In the genomic region with DNA sequence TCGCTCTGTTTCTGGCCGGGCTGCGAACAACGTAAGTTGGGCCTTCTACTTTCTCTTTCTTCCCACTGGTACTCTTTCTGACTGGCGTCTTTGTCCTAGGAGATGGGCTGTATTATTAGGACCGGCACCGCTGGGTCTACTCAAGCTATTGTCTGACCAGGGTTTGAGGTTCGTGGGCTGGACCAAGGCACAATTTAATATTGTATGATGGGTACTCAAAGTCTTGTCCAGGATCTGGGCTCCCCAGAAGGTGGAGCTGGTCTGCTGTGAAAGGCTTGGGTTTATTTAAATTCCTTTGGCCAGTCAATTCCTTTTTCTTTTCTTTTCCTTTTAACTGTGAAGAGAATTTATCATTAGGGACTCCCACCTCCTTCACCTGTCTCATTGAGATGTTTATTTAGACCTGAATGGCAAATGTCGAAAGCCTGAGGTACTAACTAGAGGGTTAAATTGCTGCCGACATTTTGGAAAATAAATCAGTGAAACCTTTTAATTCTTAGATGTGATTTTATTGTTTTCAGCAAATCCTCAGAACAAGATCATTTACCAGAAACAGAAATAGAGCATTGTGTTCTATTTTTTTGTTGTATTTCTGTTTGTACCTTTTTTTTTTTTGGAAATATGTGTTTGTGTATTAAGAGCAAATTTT, we compare ENCODE assay signal across 1 cellular context.
TF ChIP-seq lines count a peak whose summit lies in the region.

No MANE protein-coding gene starts in this region.

TF ChIP-seq in HepG2, 621 proteins besides CTCF, POLR2A, EP300 and RAD21:
- TF ChIP-seq ZNF292 (CRISPR knock-in tag; IDR thresholded peaks at IDR 0.05; ENCODE audit: borderline replicate concordance, low read depth) = no peak
- no peak for TF ChIP-seq KDM2A (CRISPR knock-in tag; IDR thresholded peaks at IDR 0.05; ENCODE audit: borderline replicate concordance, low read depth)
- TF ChIP-seq ZNF646 (CRISPR knock-in tag; IDR thresholded peaks at IDR 0.05) = no peak
- no peak for TF ChIP-seq ZNF614 (CRISPR knock-in tag; IDR thresholded peaks at IDR 0.05; ENCODE audit: borderline replicate concordance)
- no peak for TF ChIP-seq MBNL3 (CRISPR knock-in tag; conservative IDR thresholded peaks at IDR 0.05)
- no peak for TF ChIP-seq AGO1 (IDR thresholded peaks at IDR 0.05; ENCODE audit: low read depth, low read length, poor library complexity, severe bottlenecking)
- TF ChIP-seq MEIS2 (CRISPR knock-in tag; IDR thresholded peaks at IDR 0.05) = no peak
- no peak for TF ChIP-seq SATB2 (CRISPR knock-in tag; IDR thresholded peaks at IDR 0.05)
- TF ChIP-seq MATR3 (CRISPR knock-in tag; IDR thresholded peaks at IDR 0.05) = no peak
- TF ChIP-seq, protein P1, sequence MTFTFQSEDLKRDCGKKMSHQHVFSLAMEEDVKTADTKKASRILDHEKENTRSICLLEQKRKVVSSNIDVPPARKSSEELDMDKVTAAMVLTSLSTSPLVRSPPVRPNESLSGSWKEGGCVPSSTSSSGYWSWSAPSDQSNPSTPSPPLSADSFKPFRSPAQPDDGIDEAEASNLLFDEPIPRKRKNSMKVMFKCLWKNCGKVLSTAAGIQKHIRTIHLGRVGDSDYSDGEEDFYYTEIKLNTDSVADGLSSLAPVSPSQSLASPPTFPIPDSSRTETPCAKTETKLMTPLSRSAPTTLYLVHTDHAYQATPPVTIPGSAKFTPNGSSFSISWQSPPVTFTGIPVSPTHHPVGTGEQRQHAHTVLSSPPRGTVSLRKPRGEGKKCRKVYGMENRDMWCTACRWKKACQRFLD (CRISPR knock-in tag; IDR thresholded peaks at IDR 0.05; ENCODE audit: borderline replicate concordance) = no peak
- no peak for TF ChIP-seq ZNF274 (CRISPR knock-in tag; IDR thresholded peaks at IDR 0.05)
- no peak for TF ChIP-seq ZNF550 (CRISPR knock-in tag; IDR thresholded peaks at IDR 0.05; ENCODE audit: borderline replicate concordance)
- TF ChIP-seq, protein P2, sequence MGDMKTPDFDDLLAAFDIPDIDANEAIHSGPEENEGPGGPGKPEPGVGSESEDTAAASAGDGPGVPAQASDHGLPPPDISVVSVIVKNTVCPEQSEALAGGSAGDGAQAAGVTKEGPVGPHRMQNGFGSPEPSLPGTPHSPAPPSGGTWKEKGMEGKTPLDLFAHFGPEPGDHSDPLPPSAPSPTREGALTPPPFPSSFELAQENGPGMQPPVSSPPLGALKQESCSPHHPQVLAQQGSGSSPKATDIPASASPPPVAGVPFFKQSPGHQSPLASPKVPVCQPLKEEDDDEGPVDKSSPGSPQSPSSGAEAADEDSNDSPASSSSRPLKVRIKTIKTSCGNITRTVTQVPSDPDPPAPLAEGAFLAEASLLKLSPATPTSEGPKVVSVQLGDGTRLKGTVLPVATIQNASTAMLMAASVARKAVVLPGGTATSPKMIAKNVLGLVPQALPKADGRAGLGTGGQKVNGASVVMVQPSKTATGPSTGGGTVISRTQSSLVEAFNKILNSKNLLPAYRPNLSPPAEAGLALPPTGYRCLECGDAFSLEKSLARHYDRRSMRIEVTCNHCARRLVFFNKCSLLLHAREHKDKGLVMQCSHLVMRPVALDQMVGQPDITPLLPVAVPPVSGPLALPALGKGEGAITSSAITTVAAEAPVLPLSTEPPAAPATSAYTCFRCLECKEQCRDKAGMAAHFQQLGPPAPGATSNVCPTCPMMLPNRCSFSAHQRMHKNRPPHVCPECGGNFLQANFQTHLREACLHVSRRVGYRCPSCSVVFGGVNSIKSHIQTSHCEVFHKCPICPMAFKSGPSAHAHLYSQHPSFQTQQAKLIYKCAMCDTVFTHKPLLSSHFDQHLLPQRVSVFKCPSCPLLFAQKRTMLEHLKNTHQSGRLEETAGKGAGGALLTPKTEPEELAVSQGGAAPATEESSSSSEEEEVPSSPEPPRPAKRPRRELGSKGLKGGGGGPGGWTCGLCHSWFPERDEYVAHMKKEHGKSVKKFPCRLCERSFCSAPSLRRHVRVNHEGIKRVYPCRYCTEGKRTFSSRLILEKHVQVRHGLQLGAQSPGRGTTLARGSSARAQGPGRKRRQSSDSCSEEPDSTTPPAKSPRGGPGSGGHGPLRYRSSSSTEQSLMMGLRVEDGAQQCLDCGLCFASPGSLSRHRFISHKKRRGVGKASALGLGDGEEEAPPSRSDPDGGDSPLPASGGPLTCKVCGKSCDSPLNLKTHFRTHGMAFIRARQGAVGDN (CRISPR knock-in tag; IDR thresholded peaks at IDR 0.05) = no peak
- no peak for TF ChIP-seq SRSF4 (IDR thresholded peaks at IDR 0.05; ENCODE audit: low read depth, low read length, poor library complexity, severe bottlenecking)
- TF ChIP-seq, protein P3, sequence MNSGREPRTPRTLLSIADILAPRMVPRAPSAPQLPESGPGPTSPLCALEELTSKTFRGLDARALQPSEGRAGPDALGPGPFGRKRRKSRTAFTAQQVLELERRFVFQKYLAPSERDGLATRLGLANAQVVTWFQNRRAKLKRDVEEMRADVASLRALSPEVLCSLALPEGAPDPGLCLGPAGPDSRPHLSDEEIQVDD (CRISPR knock-in tag; IDR thresholded peaks at IDR 0.05; ENCODE audit: borderline replicate concordance) = no peak
- TF ChIP-seq STAG1 (CRISPR knock-in tag; IDR thresholded peaks at IDR 0.05) = no peak
- TF ChIP-seq ARID3A (IDR thresholded peaks at IDR 0.05; ENCODE audit: low read depth, low read length) = no peak
- no peak for TF ChIP-seq ZNF337 (CRISPR knock-in tag; IDR thresholded peaks at IDR 0.05; ENCODE audit: borderline replicate concordance, low read depth)
- no peak for TF ChIP-seq ZNF317 (CRISPR knock-in tag; IDR thresholded peaks at IDR 0.05)
- TF ChIP-seq CREB1 (IDR thresholded peaks at IDR 0.05) = no peak
- no peak for TF ChIP-seq CREB1 (CRISPR knock-in tag; IDR thresholded peaks at IDR 0.05)
